In genomic region chr2:177998006-177998405, GRCh38 we compare ENCODE assay signal across 1 cellular context.
TF ChIP-seq lines count a peak whose summit lies in the region.

No MANE protein-coding gene starts in this region.

TF ChIP-seq in HepG2, 621 proteins besides CTCF, POLR2A, EP300 and RAD21 (continued from another document):
- no peak for TF ChIP-seq ZBTB26 (CRISPR knock-in tag; IDR thresholded peaks at IDR 0.05; ENCODE audit: borderline replicate concordance)
- no peak for TF ChIP-seq ZNF441 (CRISPR knock-in tag; IDR thresholded peaks at IDR 0.05; ENCODE audit: borderline replicate concordance)
- TF ChIP-seq GATA4 (IDR thresholded peaks at IDR 0.05; ENCODE audit: borderline replicate concordance, low read depth) = no peak
- no peak for TF ChIP-seq ZNF709 (CRISPR knock-in tag; IDR thresholded peaks at IDR 0.05)
TF ChIP-seq in HepG2: peak in this region for 0.
